ENCODE assay signal across 12 cellular contexts in the genomic region with DNA sequence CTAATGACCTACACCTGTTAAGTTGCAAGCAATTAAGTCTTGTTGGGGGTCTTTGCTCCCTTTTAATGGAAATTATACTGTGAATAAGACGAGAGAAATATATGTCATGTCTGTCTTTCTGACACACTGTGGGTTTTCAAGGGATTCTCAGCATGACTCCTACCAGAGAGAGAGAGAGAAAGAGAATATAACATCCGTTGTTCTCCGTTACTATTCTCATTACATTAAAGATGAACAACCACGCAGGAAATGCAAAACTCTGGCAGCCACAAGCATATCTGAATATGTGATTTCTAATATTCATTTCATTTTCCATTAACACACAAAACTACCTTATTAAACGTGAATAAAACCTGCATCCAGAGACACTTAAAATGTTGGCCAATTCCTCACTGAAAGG.
A peak's percentile ranks its signal among the peaks of the same experiment; 100 is the strongest.
DNase-seq lines count a peak whose midpoint lies in the region; ATAC-seq and TF ChIP-seq lines count a peak whose summit lies in the region.
"Had no signal": no experiment of that assay in that cellular context is flagged by ENCODE, and none has a peak within 500 bp of the region (broad histone marks: within the 10 kb centered on the region; RNA-seq: fewer than 3 reads in every experiment).

No MANE protein-coding gene starts in this region.

- POLR2A ChIA-PET in GM10248 (lab: Yijun Ruan, JAX) = no interaction called here

- no peaks in the 10 kb centered on the region for H3K9me3 ChIP-seq in duodenal mucosa (ENCODE audit: control insufficient read depth in 1 of 2, low read length in 2 of 2)
- no peaks in the 10 kb centered on the region for H3K9me3 ChIP-seq in endodermal cell (ENCODE audit: control insufficient read depth, low read length)
- H3K9me3 ChIP-seq: SK-N-SH, transverse colon had no signal

- H3K9me3 Mint-ChIP-seq in activated T-cell treated with anti-CD3 and anti-CD28 coated beads, Interleukin-2, amount 50 U/mL, for 4 hours = no peaks in the 10 kb centered on the region
- no peaks in the 10 kb centered on the region for H3K9me3 Mint-ChIP-seq in stimulated activated naive B cell treated with anti-CD40 and anti-IgM and Interleukin-4, amounts not matched to agents 10 μg/mL and 1 μg/mL and 100 μg/mL, for 72 hours
- H3K9me3 Mint-ChIP-seq in endodermal cell = no peaks in the 10 kb centered on the region

- no peak overlapping the region for H3K27ac Mint-ChIP-seq in stimulated activated naive B cell treated with anti-CD40 and anti-IgM and Interleukin-4, amounts not matched to agents 10 μg/mL and 1 μg/mL and 100 μg/mL, for 72 hours
- no peak overlapping the region for H3K27ac Mint-ChIP-seq in endodermal cell

- H3K27me3 ChIP-seq in duodenal mucosa (ENCODE audit: control insufficient read depth in 1 of 2, insufficient read depth in 2 of 2, low read length in 2 of 2) (no peaks in the 10 kb centered on the region), endodermal cell (ENCODE audit: control insufficient read depth, insufficient read depth, low read length, poor library complexity, severe bottlenecking) (peaks cover 41% of the 10 kb centered on the region)
- H3K27me3 ChIP-seq: transverse colon had no signal

- no peaks in the 10 kb centered on the region for H3K27me3 Mint-ChIP-seq in activated T-cell treated with anti-CD3 and anti-CD28 coated beads, Interleukin-2, amount 50 U/mL, for 4 hours (ENCODE audit: low read depth)
- H3K27me3 Mint-ChIP-seq in stimulated activated naive B cell treated with anti-CD40 and anti-IgM and Interleukin-4, amounts not matched to agents 10 μg/mL and 1 μg/mL and 100 μg/mL, for 72 hours = no peaks in the 10 kb centered on the region
- peaks cover 21% of the 10 kb centered on the region for H3K27me3 Mint-ChIP-seq in endodermal cell (ENCODE audit: insufficient read depth)

- peaks cover 0 to 18% of the 10 kb centered on the region in 2 donors for H3K4me1 ChIP-seq in duodenal mucosa (ENCODE audit: control insufficient read depth in 1 of 2, insufficient read depth in 2 of 2, low read length in 2 of 2)
- no peaks in the 10 kb centered on the region for H3K4me1 ChIP-seq in endodermal cell (ENCODE audit: control insufficient read depth, insufficient read depth, low read length)

- H3K4me3 Mint-ChIP-seq in activated T-cell treated with anti-CD3 and anti-CD28 coated beads, Interleukin-2, amount 50 U/mL, for 4 hours = peak overlapping the region; percentile 83
- H3K4me3 Mint-ChIP-seq in stimulated activated naive B cell treated with anti-CD40 and anti-IgM and Interleukin-4, amounts not matched to agents 10 μg/mL and 1 μg/mL and 100 μg/mL, for 72 hours = peak overlapping the region; percentile 25 to 64
- no peak overlapping the region for H3K4me3 Mint-ChIP-seq in endodermal cell

- H3K4me3 ChIP-seq in Jurkat, Clone E6-1 (ENCODE audit: low read length) = no peak overlapping the region
- H3K4me3 ChIP-seq in duodenal mucosa (ENCODE audit: low read depth in 1 of 2, low read length in 2 of 2) (peak overlapping the region; percentile 46 to 55), endodermal cell (ENCODE audit: low read length) (no peak overlapping the region)
- H3K4me3 ChIP-seq: transverse colon had no signal

- peaks cover 36% of the 10 kb centered on the region for H3K4me1 Mint-ChIP-seq in activated T-cell treated with anti-CD3 and anti-CD28 coated beads, Interleukin-2, amount 50 U/mL, for 4 hours (ENCODE audit: low read depth)
- H3K4me1 Mint-ChIP-seq in stimulated activated naive B cell treated with anti-CD40 and anti-IgM and Interleukin-4, amounts not matched to agents 10 μg/mL and 1 μg/mL and 100 μg/mL, for 72 hours = peaks cover 2 to 10% of the 10 kb centered on the region in 2 donors
- peaks cover 8% of the 10 kb centered on the region for H3K4me1 Mint-ChIP-seq in endodermal cell

- H3K27ac ChIP-seq in duodenal mucosa (ENCODE audit: low read depth, low read length) = no peak overlapping the region
- no peak overlapping the region for H3K27ac ChIP-seq in endodermal cell (ENCODE audit: low read depth, low read length)
- H3K27ac ChIP-seq: epithelial cell of prostate had no signal

- WGBS in endodermal cell (ENCODE audit: insufficient coverage in 1 of 2, insufficient read length in 1 of 2), 2 experiments = 88 to 89% methylated on average over 1 to 5 of the region's 5 CpGs

- CTCF ChIA-PET in GM10248 (lab: Yijun Ruan, JAX) = interaction anchor here (1.2 to 2.0 kb wide), 3 partner anchors 10 to 81 kb away, joined by 3 to 4 read pairs (median 4); no protein-coding TSS in a partner anchor

- no peak for TF ChIP-seq CTCF in endodermal cell (conservative IDR thresholded peaks at IDR 0.05)
- TF ChIP-seq CTCF in GM10248 (IDR thresholded peaks at IDR 0.05; ENCODE audit: control extremely low read depth, extremely low read depth, low read depth, missing control alignments) = no peak

- H3K36me3 ChIP-seq in duodenal mucosa (ENCODE audit: control insufficient read depth in 1 of 2, insufficient read depth in 2 of 2, low read length in 2 of 2) (no peaks in the 10 kb centered on the region), endodermal cell (ENCODE audit: control insufficient read depth, insufficient read depth, low read length) (no peaks in the 10 kb centered on the region)
- H3K36me3 ChIP-seq: transverse colon had no signal

- peak; percentile 63 to 75 for ATAC-seq in activated T-cell treated with anti-CD3 and anti-CD28 coated beads, Interleukin-2, amount 50 U/mL, for 4 hours
- ATAC-seq in stimulated activated naive B cell treated with anti-CD40 and anti-IgM and Interleukin-4, amounts not matched to agents 10 μg/mL and 1 μg/mL and 100 μg/mL, for 72 hours (replicated peaks) = no peak

- H3K36me3 Mint-ChIP-seq in activated T-cell treated with anti-CD3 and anti-CD28 coated beads, Interleukin-2, amount 50 U/mL, for 4 hours (ENCODE audit: insufficient read depth) = no peaks in the 10 kb centered on the region
- no peaks in the 10 kb centered on the region for H3K36me3 Mint-ChIP-seq in stimulated activated naive B cell treated with anti-CD40 and anti-IgM and Interleukin-4, amounts not matched to agents 10 μg/mL and 1 μg/mL and 100 μg/mL, for 72 hours
- H3K36me3 Mint-ChIP-seq in endodermal cell (ENCODE audit: low read depth) = no peaks in the 10 kb centered on the region

- H3K9ac ChIP-seq in duodenal mucosa (ENCODE audit: low read depth in 1 of 2, low read length in 2 of 2) (peak overlapping the region in 1 of 2 donors; percentile 10), endodermal cell (ENCODE audit: extremely low read depth, low read length, poor library complexity, severe bottlenecking) (no peak overlapping the region)
- H3K9ac ChIP-seq: SK-N-SH had no signal

- DNase-seq in activated T-cell treated with anti-CD3 and anti-CD28 coated beads, Interleukin-2, amount 50 U/mL, for 4 hours = no peak
- DNase-seq in activated T-cell treated with anti-CD3 and anti-CD28 coated beads for 4 hours = no peak
- DNase-seq in Jurkat, Clone E6-1 (ENCODE audit: low read depth, low spot score) = peak; percentile 35
- DNase-seq in stimulated activated naive B cell treated with anti-CD40 and anti-IgM and Interleukin-4, amounts not matched to agents 10 μg/mL and 1 μg/mL and 100 μg/mL, for 72 hours = no peak
- no peak for DNase-seq in endodermal cell
- no peak for DNase-seq in GM10248 (ENCODE audit: extremely low spot score)
- DNase-seq in NK-92 treated with Interleukin-12 subunit alpha and Interleukin-12 subunit beta, amount 100 ng/mL, for 24 hours (lab: John Stamatoyannopoulos, UW) = no peak
- DNase-seq: kidney glomerular epithelial cell, SK-N-SH, transverse colon had no signal

Comparison
In these comparisons a context has a peak if more than half of its experiments do, and no peak if none do; other contexts are left out.
1. ATAC-seq: peak in activated T-cell treated with anti-CD3 and anti-CD28 coated beads, Interleukin-2, amount 50 U/mL, for 4 hours (2 of 2); none in stimulated activated naive B cell treated with anti-CD40 and anti-IgM and Interleukin-4, amounts not matched to agents 10 μg/mL and 1 μg/mL and 100 μg/mL, for 72 hours (0 of 2).
2. H3K4me3 ChIP-seq: peak in duodenal mucosa (2 of 2); none in Jurkat, Clone E6-1 (single experiment) and endodermal cell (single experiment).